Comparison of ENCODE assay signal across 14 cellular contexts in genomic region chr6:15500901-15501805, GRCh38.
DNase-seq lines count a peak whose midpoint lies in the region; ATAC-seq and TF ChIP-seq lines count a peak whose summit lies in the region.
"Had no signal": no experiment of that assay in that cellular context is flagged by ENCODE, and none has a peak within 500 bp of the region (broad histone marks: within the 10 kb centered on the region; RNA-seq: fewer than 3 reads in every experiment).

No MANE protein-coding gene starts in this region.

- H3K27me3 ChIP-seq in transverse colon: no peaks in the 10 kb centered on the region
- H3K27me3 ChIP-seq: heart left ventricle had no signal

- peaks cover 5 to 27% (median 7%) of the 10 kb centered on the region in 4 donors for H3K4me1 ChIP-seq in transverse colon

- no peaks in the 10 kb centered on the region for H3K27me3 Mint-ChIP-seq in activated naive CD8-positive, alpha-beta T cell treated with anti-CD3 and anti-CD28 coated beads, Interleukin-2, amount 10 ng/mL, durations not matched to agents 7 days and 5 days
- H3K27me3 Mint-ChIP-seq in activated naive CD8-positive, alpha-beta T cell treated with anti-CD3 and anti-CD28 coated beads, Interleukin-2, amount 50 U/mL, for 24 hours: no peaks in the 10 kb centered on the region
- no peaks in the 10 kb centered on the region for H3K27me3 Mint-ChIP-seq in nephron (ENCODE audit: low read depth)
- H3K27me3 Mint-ChIP-seq in naive thymus-derived CD8-positive, alpha-beta T cell: no peaks in the 10 kb centered on the region
- H3K27me3 Mint-ChIP-seq: B cell had no signal

- TF ChIP-seq CTCF in nephron (IDR thresholded peaks at IDR 0.05; ENCODE audit: unreplicated experiment in 3 of 3) (no peak), transverse colon (IDR thresholded peaks at IDR 0.05) (no peak)

- intact Hi-C loops in transverse colon (cut with DNase I; ENCODE audit: low total_unique reads): loop anchor here (10.0 kb wide), 1 partner anchor 124 kb away; no protein-coding TSS in a partner anchor

- H3K36me3 ChIP-seq in transverse colon: peaks cover 0 to 13% (median 5%) of the 10 kb centered on the region in 4 donors

- H3K36me3 Mint-ChIP-seq in activated naive CD8-positive, alpha-beta T cell treated with anti-CD3 and anti-CD28 coated beads, Interleukin-2, amount 10 ng/mL, durations not matched to agents 7 days and 5 days: peaks cover 7% of the 10 kb centered on the region
- H3K36me3 Mint-ChIP-seq in activated naive CD8-positive, alpha-beta T cell treated with anti-CD3 and anti-CD28 coated beads, Interleukin-2, amount 50 U/mL, for 24 hours (ENCODE audit: low read depth): peaks cover 41% of the 10 kb centered on the region
- peaks cover 74% of the 10 kb centered on the region for H3K36me3 Mint-ChIP-seq in nephron (ENCODE audit: low read depth)
- peaks cover 0 to 83% (median 2%) of the 10 kb centered on the region in 3 donors for H3K36me3 Mint-ChIP-seq in naive thymus-derived CD8-positive, alpha-beta T cell

- peak overlapping the region; percentile 57 for H3K27ac Mint-ChIP-seq in activated naive CD8-positive, alpha-beta T cell treated with anti-CD3 and anti-CD28 coated beads, Interleukin-2, amount 10 ng/mL, durations not matched to agents 7 days and 5 days
- no peak overlapping the region for H3K27ac Mint-ChIP-seq in activated naive CD8-positive, alpha-beta T cell treated with anti-CD3 and anti-CD28 coated beads, Interleukin-2, amount 50 U/mL, for 24 hours
- H3K27ac Mint-ChIP-seq in nephron: peak overlapping the region; percentile 72 to 90 (median 78)
- peak overlapping the region in 3 of 10 donors; percentile 27 to 91 (median 31) for H3K27ac Mint-ChIP-seq in naive thymus-derived CD8-positive, alpha-beta T cell
- H3K27ac Mint-ChIP-seq: B cell; T-helper 1 cell treated with Interleukin-12 subunit alpha and Interleukin-12 subunit beta and Interleukin-4 antibody, amounts not matched to agents 30 μg/mL and 1 μg/mL, for 36 hours had no signal

- in situ Hi-C loops in transverse colon (cut with MboI; ENCODE audit: low pct_ligation_motif_present in 1 of 4, low pct_unique_long_range_greater_than_20kb in 1 of 4, low sequenced_read_pairs in 3 of 4) (loop anchor here in 1 of 4 donors (25.0 kb wide), 1 partner anchor 111 kb away; no protein-coding TSS in a partner anchor), ACHN (cut with HindIII; ENCODE audit: low pct_ligation_motif_present, low pct_unique_long_range_greater_than_20kb, low sequenced_read_pairs) (no loop called here)

- H3K4me3 ChIP-seq in transverse colon: no peak overlapping the region
- H3K4me3 ChIP-seq: heart left ventricle had no signal

- ATAC-seq in activated naive CD8-positive, alpha-beta T cell treated with anti-CD3 and anti-CD28 coated beads, Interleukin-2, amount 10 ng/mL, durations not matched to agents 7 days and 5 days (ENCODE audit: low read depth): no peak
- no peak for ATAC-seq in activated naive CD8-positive, alpha-beta T cell treated with anti-CD3 and anti-CD28 coated beads, Interleukin-2, amount 50 U/mL, for 24 hours
- no peak for ATAC-seq in naive thymus-derived CD8-positive, alpha-beta T cell

- peaks cover 2% of the 10 kb centered on the region for H3K4me1 Mint-ChIP-seq in activated naive CD8-positive, alpha-beta T cell treated with anti-CD3 and anti-CD28 coated beads, Interleukin-2, amount 10 ng/mL, durations not matched to agents 7 days and 5 days
- H3K4me1 Mint-ChIP-seq in activated naive CD8-positive, alpha-beta T cell treated with anti-CD3 and anti-CD28 coated beads, Interleukin-2, amount 50 U/mL, for 24 hours: peaks cover 3% of the 10 kb centered on the region
- H3K4me1 Mint-ChIP-seq in nephron: peaks cover 75% of the 10 kb centered on the region
- H3K4me1 Mint-ChIP-seq in naive thymus-derived CD8-positive, alpha-beta T cell: peaks cover 4 to 15% (median 8%) of the 10 kb centered on the region in 4 donors

- TF ChIP-seq POLR2A in transverse colon (IDR thresholded peaks at IDR 0.05): no peak

- no peak for DNase-seq in activated naive CD8-positive, alpha-beta T cell treated with anti-CD3 and anti-CD28 coated beads, Interleukin-2, amount 10 ng/mL, durations not matched to agents 7 days and 5 days
- no peak for DNase-seq in activated naive CD8-positive, alpha-beta T cell treated with anti-CD3 and anti-CD28 coated beads, Interleukin-2, amount 50 U/mL, for 24 hours
- DNase-seq in caudate nucleus (lab: John Stamatoyannopoulos, UW) (peak in 1 of 61 donors; percentile 64), transverse colon (peak; percentile 4), ACHN (no peak), NCI-H1436 treated with DMSO at 0.1 percent for 48 hours (lab: John Stamatoyannopoulos, UW) (no peak)
- DNase-seq in naive thymus-derived CD8-positive, alpha-beta T cell: no peak
- DNase-seq: islet precursor cell, NCI-H1048, RPMI8226 had no signal

- no peaks in the 10 kb centered on the region for H3K9me3 ChIP-seq in transverse colon
- H3K9me3 ChIP-seq: heart left ventricle had no signal

- TF ChIP-seq EP300 in transverse colon (IDR thresholded peaks at IDR 0.05; ENCODE audit: low read depth): no peak

- POLR2A ChIA-PET in activated naive CD8-positive, alpha-beta T cell treated with anti-CD3 and anti-CD28 coated beads, Interleukin-2, amount 10 ng/mL, durations not matched to agents 7 days and 5 days (lab: Charles Lee): no interaction called here
- POLR2A ChIA-PET in naive thymus-derived CD8-positive, alpha-beta T cell (lab: Charles Lee): no interaction called here

- H3K27ac ChIP-seq in caudate nucleus (ENCODE audit: low read depth, low read length): peak overlapping the region; percentile 16
- no peak overlapping the region for H3K27ac ChIP-seq in transverse colon

- no peak overlapping the region for H3K4me3 Mint-ChIP-seq in activated naive CD8-positive, alpha-beta T cell treated with anti-CD3 and anti-CD28 coated beads, Interleukin-2, amount 10 ng/mL, durations not matched to agents 7 days and 5 days
- H3K4me3 Mint-ChIP-seq in activated naive CD8-positive, alpha-beta T cell treated with anti-CD3 and anti-CD28 coated beads, Interleukin-2, amount 50 U/mL, for 24 hours: no peak overlapping the region
- peak overlapping the region in 1 of 3 experiments; percentile 42 for H3K4me3 Mint-ChIP-seq in nephron
- H3K4me3 Mint-ChIP-seq in naive thymus-derived CD8-positive, alpha-beta T cell: no peak overlapping the region
- H3K4me3 Mint-ChIP-seq: B cell; T-helper 1 cell treated with Interleukin-12 subunit alpha and Interleukin-12 subunit beta and Interleukin-4 antibody, amounts not matched to agents 30 μg/mL and 1 μg/mL, for 36 hours had no signal

- WGBS in transverse colon (ENCODE audit: low coverage in 1 of 2), 2 donors: 93 to 95% methylated on average over 8 to 36 of the region's 36 CpGs

- no peaks in the 10 kb centered on the region for H3K9me3 Mint-ChIP-seq in activated naive CD8-positive, alpha-beta T cell treated with anti-CD3 and anti-CD28 coated beads, Interleukin-2, amount 10 ng/mL, durations not matched to agents 7 days and 5 days
- H3K9me3 Mint-ChIP-seq in activated naive CD8-positive, alpha-beta T cell treated with anti-CD3 and anti-CD28 coated beads, Interleukin-2, amount 50 U/mL, for 24 hours: no peaks in the 10 kb centered on the region
- no peaks in the 10 kb centered on the region for H3K9me3 Mint-ChIP-seq in nephron
- H3K9me3 Mint-ChIP-seq in naive thymus-derived CD8-positive, alpha-beta T cell: no peaks in the 10 kb centered on the region
- H3K9me3 Mint-ChIP-seq: T-helper 1 cell treated with Interleukin-12 subunit alpha and Interleukin-12 subunit beta and Interleukin-4 antibody, amounts not matched to agents 30 μg/mL and 1 μg/mL, for 36 hours had no signal
